ENCODE assay signal across 8 cellular contexts in genomic region chr12:125065021-125065752, GRCh38. TPM values are rescaled to one million over a fixed set of nuclear protein-coding genes. Genes with fewer than 3 reads are reported as not detected.
DNase-seq lines count a peak whose midpoint lies in the region; ATAC-seq and TF ChIP-seq lines count a peak whose summit lies in the region.

AACS (plus strand) TSS chr12:125065435; CDS start chr12:125065585, 150 bp downstream.

- peaks cover 5% of the 10 kb centered on the region for H3K79me2 ChIP-seq in smooth muscle cell (ENCODE audit: low read depth)

- no peak for TF ChIP-seq POLR2A in breast epithelium (IDR thresholded peaks at IDR 0.05)

- peaks cover 39% of the 10 kb centered on the region for H4K20me1 ChIP-seq in smooth muscle cell (ENCODE audit: low read depth)

- H3K36me3 ChIP-seq in breast epithelium (no peaks in the 10 kb centered on the region), smooth muscle cell (ENCODE audit: low read depth) (no peaks in the 10 kb centered on the region)

- H3K4me1 ChIP-seq in breast epithelium (peaks cover 0 to 6% of the 10 kb centered on the region in 2 donors), smooth muscle cell (ENCODE audit: low read depth) (no peaks in the 10 kb centered on the region)

- peak within 1 kb of the TSS; percentile 82 for H3K9ac ChIP-seq in smooth muscle cell (ENCODE audit: low read depth)

- no peaks in the 10 kb centered on the region for H3K27me3 ChIP-seq in breast epithelium
- peaks cover 4% of the 10 kb centered on the region for H3K27me3 ChIP-seq in smooth muscle cell (ENCODE audit: low read depth)

- H3K27ac ChIP-seq in 22Rv1 (peak within 1 kb of the TSS; percentile 63), VCaP (peak within 1 kb of the TSS; percentile 80), breast epithelium (peak within 1 kb of the TSS; percentile 62 to 82), smooth muscle cell (ENCODE audit: low read depth) (no peak within 1 kb of the TSS)

- peak within 1 kb of the TSS; percentile 97 for H2AFZ ChIP-seq in smooth muscle cell (ENCODE audit: low read depth)

- intact Hi-C loops in breast epithelium (cut with DNase I; ENCODE audit: low total_unique reads): no loop called here

- no peaks in the 10 kb centered on the region for H3F3A ChIP-seq in smooth muscle cell (ENCODE audit: low read depth)

- ATAC-seq in GM18511 (IDR thresholded peaks at IDR 0.05; ENCODE audit: unreplicated experiment): peak; percentile 94
- peak; percentile 92 for ATAC-seq in HG02981 (IDR thresholded peaks at IDR 0.05; ENCODE audit: unreplicated experiment)

- no peaks in the 10 kb centered on the region for H3K9me3 ChIP-seq in breast epithelium
- H3K9me3 ChIP-seq in smooth muscle cell (replicated peaks; ENCODE audit: low read depth): no peaks in the 10 kb centered on the region

- H3K4me3 ChIP-seq in breast epithelium: peak within 1 kb of the TSS; percentile 86 to 90 (median 89)
- peak within 1 kb of the TSS; percentile 98 for H3K4me3 ChIP-seq in smooth muscle cell

- WGBS in smooth muscle cell (ENCODE audit: low lambda C conversion rate): under 1% methylated on average over 29 of the region's 75 CpGs

- peak; percentile 28; the same call in 1 of the 2 replicates for TF ChIP-seq CTCF in 22Rv1 (IDR thresholded peaks at IDR 0.05)
- peak; percentile 12; the same call in 1 of the 2 replicates for TF ChIP-seq CTCF in VCaP (conservative IDR thresholded peaks at IDR 0.05)
- no peak for TF ChIP-seq CTCF in breast epithelium (IDR thresholded peaks at IDR 0.05)
- TF ChIP-seq CTCF in smooth muscle cell (IDR thresholded peaks at IDR 0.05; ENCODE audit: borderline replicate concordance, insufficient read depth, poor library complexity, severe bottlenecking): no peak

- DNase-seq in NCI-H2107 treated with DMSO at 0.1 percent for 48 hours (lab: John Stamatoyannopoulos, UW; ENCODE audit: unreplicated experiment): peak; percentile 62
- peak; percentile 51 to 76 for DNase-seq in breast epithelium (ENCODE audit: low spot score in 2 of 2)
- DNase-seq in iPS-NIHi7 (ENCODE audit: extremely low spot score): peak; percentile 95
- DNase-seq in smooth muscle cell (lab: John Stamatoyannopoulos, UW; ENCODE audit: unreplicated experiment): peak; percentile 55

- peak within 1 kb of the TSS; percentile 98 for H3K4me2 ChIP-seq in smooth muscle cell

RNA-seq across cellular contexts. Expression of gene AACS, which starts in this region (rescaled TPM):
- total RNA-seq in breast epithelium: 10 to 100 TPM; 28.8 to 79.0 (median 33.7) TPM
- total RNA-seq in smooth muscle cell: 6.5 and 8.0 TPM in 2 replicates
- 15.6 and 20.0 TPM in 2 replicates for polyA plus RNA-seq in smooth muscle cell

Comparison
In these comparisons a context has a peak if more than half of its experiments do, and no peak if none do; other contexts are left out.
1. CTCF ChIP-seq: peak in 22Rv1 (single experiment) and VCaP (single experiment); none in breast epithelium (0 of 3) and smooth muscle cell (single experiment).
2. Peak in every context shown above with its lines, with median percentiles within 50 percentile points of each other: DNase-seq.